ENCODE assay signal across 16 cellular contexts in the genomic region with DNA sequence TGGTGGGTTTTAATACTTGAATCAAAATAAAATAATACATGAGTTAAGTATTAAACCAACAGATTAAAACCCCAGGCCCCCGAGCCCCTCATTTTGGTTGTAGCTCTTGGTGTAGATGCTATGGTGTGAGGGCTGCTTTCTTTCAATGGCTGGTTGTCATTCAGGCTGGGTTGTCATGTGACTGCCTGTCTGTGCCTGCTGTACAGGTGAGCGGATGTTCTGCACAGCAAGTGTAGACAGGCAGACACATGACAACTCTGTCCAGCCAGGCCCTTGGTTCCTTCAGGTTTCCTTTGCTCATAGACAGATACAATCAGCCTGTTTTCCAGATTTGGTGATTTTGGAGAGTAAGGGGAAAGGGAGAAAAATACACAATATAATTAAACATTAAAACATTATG.
DNase-seq lines count a peak whose midpoint lies in the region; ATAC-seq, FAIRE-seq and TF ChIP-seq lines count a peak whose summit lies in the region.
"Had no signal": no experiment of that assay in that cellular context is flagged by ENCODE, and none has a peak within 500 bp of the region (broad histone marks: within the 10 kb centered on the region; RNA-seq: fewer than 3 reads in every experiment).

No MANE protein-coding gene starts in this region.

- H3K27me3 ChIP-seq in foreskin keratinocyte (no peaks in the 10 kb centered on the region), spleen (replicated peaks in 1 of 7) (no peaks in the 10 kb centered on the region), small intestine (ENCODE audit: control insufficient read depth in 2 of 2, insufficient read depth in 2 of 2, low read length in 2 of 2) (no peaks in the 10 kb centered on the region)
- H3K27me3 ChIP-seq: adrenal gland had no signal

- in situ Hi-C loops in G401 (cut with HindIII; ENCODE audit: low sequenced_read_pairs): no loop called here

- peak overlapping the region; percentile 76 for H3K27ac ChIP-seq in SK-N-MC
- no peak overlapping the region for H3K27ac ChIP-seq in foreskin keratinocyte
- peak overlapping the region in 7 of 8 donors; percentile 11 to 94 (median 86) for H3K27ac ChIP-seq in spleen
- H3K27ac ChIP-seq in small intestine (ENCODE audit: low read depth in 1 of 2, low read length in 1 of 2): no peak overlapping the region
- H3K27ac ChIP-seq: adrenal gland had no signal

- no peak for FAIRE-seq in small intestine (lab: Jason Lieb, UNC)
- FAIRE-seq: urothelium cell line had no signal

- DNase-seq in G401 (ENCODE audit: low spot score) (peak; percentile 58), SK-N-MC (ENCODE audit: low read depth, low spot score) (no peak), foreskin keratinocyte (peak; percentile 70 to 82), spleen (no peak), NCI-H2107 (lab: John Stamatoyannopoulos, UW) (no peak), small intestine (no peak)
- DNase-seq: adrenal gland; COR-L47; effector memory CD4-positive, alpha-beta T cell; GOT3; NCI-H187; NCI-H446 treated with DMSO at 0.1 percent for 48 hours; retina; stimulated activated naive CD8-positive, alpha-beta T cell treated with anti-CD3 and anti-CD28 coated beads, Interleukin-15, Interleukin-2, amounts not matched to agents 100 U/mL and 50 U/mL, for 24 hours had no signal

- intact Hi-C loops in spleen (cut with DNase I; ENCODE audit: low total_unique reads): no loop called here

- no peak overlapping the region for H3K9ac ChIP-seq in SK-N-MC (ENCODE audit: insufficient read length)

- H3K9me3 ChIP-seq in SK-N-MC (ENCODE audit: low read depth, low read length) (no peaks in the 10 kb centered on the region), spleen (no peaks in the 10 kb centered on the region), small intestine (ENCODE audit: control insufficient read depth, low read depth) (no peaks in the 10 kb centered on the region)
- H3K9me3 ChIP-seq: adrenal gland had no signal

- 88 to 96% (median 90%) methylated on average over 2 of the region's 2 CpGs for WGBS in spleen, 5 donors
- 88 to 97% (median 95%) methylated on average over 2 of the region's 2 CpGs for WGBS in small intestine, 3 donors

- H3K4me3 ChIP-seq in SK-N-MC: peak overlapping the region; percentile 50
- no peak overlapping the region for H3K4me3 ChIP-seq in spleen
- no peak overlapping the region for H3K4me3 ChIP-seq in small intestine (ENCODE audit: low read depth in 1 of 2, low read length in 2 of 2)

- TF ChIP-seq POLR2A in spleen (IDR thresholded peaks at IDR 0.05): no peak

- ATAC-seq in foreskin keratinocyte: peak; percentile 86
- no peak for ATAC-seq in HG03432 (IDR thresholded peaks at IDR 0.05; ENCODE audit: unreplicated experiment)
- ATAC-seq: stimulated activated naive CD8-positive, alpha-beta T cell treated with anti-CD3 and anti-CD28 coated beads, Interleukin-15, Interleukin-2, amounts not matched to agents 100 U/mL and 50 U/mL, for 24 hours had no signal

- H3K36me3 ChIP-seq in SK-N-MC (ENCODE audit: insufficient read depth, low read length) (peaks cover 3% of the 10 kb centered on the region; the same call in 1 of the 2 replicates), spleen (no peaks in the 10 kb centered on the region), small intestine (ENCODE audit: control insufficient read depth in 2 of 2, insufficient read depth in 2 of 2, low read length in 2 of 2) (no peaks in the 10 kb centered on the region)
- H3K36me3 ChIP-seq: adrenal gland had no signal

- peaks cover 15% of the 10 kb centered on the region for H3K4me1 ChIP-seq in foreskin keratinocyte
- H3K4me1 ChIP-seq in spleen: peaks cover 0 to 25% (median 2%) of the 10 kb centered on the region in 6 donors
- no peaks in the 10 kb centered on the region for H3K4me1 ChIP-seq in small intestine (ENCODE audit: control insufficient read depth in 2 of 2, insufficient read depth in 1 of 2, low read depth in 1 of 2, low read length in 1 of 2)

- TF ChIP-seq CTCF in foreskin keratinocyte (conservative IDR thresholded peaks at IDR 0.05) (no peak), spleen (IDR thresholded peaks at IDR 0.05 in 8 of 11, conservative IDR thresholded peaks at IDR 0.05 in 3 of 11) (no peak)

Comparison
In these comparisons a context has a peak if more than half of its experiments do, and no peak if none do; other contexts are left out.
1. DNase-seq: peak in G401 (single experiment) and foreskin keratinocyte (2 of 2); none in SK-N-MC (single experiment), spleen (single experiment), NCI-H2107 (single experiment) and small intestine (single experiment).
2. H3K27ac ChIP-seq: peak in SK-N-MC (single experiment) and spleen (7 of 8); none in foreskin keratinocyte (single experiment) and small intestine (0 of 2).